ENCODE assay signal across 27 cellular contexts in the genomic region with DNA sequence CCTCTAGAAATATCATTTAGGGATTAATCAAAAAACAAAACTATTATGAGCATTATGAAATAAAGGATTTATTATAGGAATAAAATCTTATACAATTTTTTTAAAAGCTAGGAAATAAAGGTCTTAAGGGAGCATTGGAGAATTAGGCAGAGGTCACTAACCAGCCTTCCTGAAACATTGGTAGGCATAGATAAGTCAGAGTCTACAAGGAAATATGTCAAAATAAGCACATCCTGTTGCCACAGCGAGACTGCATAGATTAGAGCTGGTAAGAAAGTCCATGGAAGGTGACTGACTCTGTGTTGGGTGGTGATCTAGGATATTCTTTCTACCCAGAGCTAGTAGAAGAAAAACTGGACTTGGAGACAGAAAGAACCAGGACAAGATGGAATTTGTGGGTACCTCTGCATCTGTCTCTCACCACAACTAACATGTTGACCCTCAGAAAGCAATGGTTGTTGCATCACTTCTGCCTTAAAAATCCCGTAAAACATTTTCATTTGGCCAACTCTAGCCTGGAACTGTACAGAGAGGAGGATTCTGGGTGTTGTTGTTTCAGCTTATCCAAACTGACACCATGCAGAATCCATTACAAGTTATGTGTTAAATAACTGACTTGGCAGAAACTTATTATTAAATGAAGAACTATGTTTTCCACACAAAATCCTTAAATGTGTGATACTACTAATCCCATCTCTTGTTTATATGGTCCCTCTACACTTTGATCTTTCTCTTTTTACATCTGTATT.
"Had no signal": no experiment of that assay in that cellular context is flagged by ENCODE, and none has a peak within 500 bp of the region (broad histone marks: within the 10 kb centered on the region; RNA-seq: fewer than 3 reads in every experiment).

No MANE protein-coding gene starts in this region.

- H3K9ac ChIP-seq: SK-N-SH had no signal

- H3K27ac ChIP-seq: breast epithelium, SJCRH30, WERI-Rb-1 had no signal

- H3K9me3 ChIP-seq: breast epithelium, SJCRH30, SK-N-SH had no signal

- ATAC-seq: activated CD4-positive, alpha-beta T cell treated with anti-CD3 and anti-CD28 coated beads for 36 hours; activated CD8-positive, alpha-beta T cell treated with anti-CD3 and anti-CD28 coated beads for 36 hours; activated T-cell treated with anti-CD3 and anti-CD28 coated beads, Interleukin-2, amount 50 U/mL, for 72 hours; Panc1; Right ventricle myocardium inferior; T-helper 17 cell had no signal

- H3K36me3 ChIP-seq: breast epithelium, SJCRH30, WERI-Rb-1 had no signal

- H3K4me2 ChIP-seq: SK-N-SH had no signal

- DNase-seq: activated CD4-positive, alpha-beta T cell treated with anti-CD3 and anti-CD28 coated beads for 36 hours; activated CD4-positive, alpha-beta T cell treated with anti-CD3 and anti-CD28 coated beads, Interleukin-2, amount 50 U/mL, for 1 hour; activated CD8-positive, alpha-beta memory T cell treated with anti-CD3 and anti-CD28 coated beads, Interleukin-2, amount 50 U/mL, for 4 hours; activated CD8-positive, alpha-beta T cell treated with anti-CD3 and anti-CD28 coated beads for 36 hours; activated gamma-delta T cell treated with Interleukin-2 at 50 U/mL for 16 hours; activated naive CD4-positive, alpha-beta T cell treated with anti-CD3 and anti-CD28 coated beads, Interleukin-2, amount 50 U/mL, for 16 hours; activated naive CD8-positive, alpha-beta T cell treated with anti-CD3 and anti-CD28 coated beads, Interleukin-2, amount 10 ng/mL, durations not matched to agents 7 days and 5 days; activated T-cell treated with anti-CD3 and anti-CD28 coated beads, Interleukin-2, amount 50 U/mL, for 72 hours; aorta; central memory CD4-positive, alpha-beta T cell; Kasumi-1; KBM-7; NCI-H146; NCI-H187 treated with DMSO at 0.1 percent for 48 hours; NCI-H2081 treated with DMSO at 0.1 percent for 48 hours; NCI-H2227 treated with DMSO at 0.1 percent for 48 hours; NCI-H526 treated with DMSO at 0.1 percent for 48 hours; NCI-H82; RPMI8226; SJCRH30; SK-N-SH; T-helper 17 cell; T-helper 9 cell; WERI-Rb-1 had no signal

- H3K4me1 ChIP-seq: breast epithelium, SJCRH30 had no signal

- H3K27me3 ChIP-seq: breast epithelium, SJCRH30 had no signal

- H3K4me3 ChIP-seq: breast epithelium, SJCRH30 had no signal
